ENCODE assay signal across 8 cellular contexts in the genomic region with DNA sequence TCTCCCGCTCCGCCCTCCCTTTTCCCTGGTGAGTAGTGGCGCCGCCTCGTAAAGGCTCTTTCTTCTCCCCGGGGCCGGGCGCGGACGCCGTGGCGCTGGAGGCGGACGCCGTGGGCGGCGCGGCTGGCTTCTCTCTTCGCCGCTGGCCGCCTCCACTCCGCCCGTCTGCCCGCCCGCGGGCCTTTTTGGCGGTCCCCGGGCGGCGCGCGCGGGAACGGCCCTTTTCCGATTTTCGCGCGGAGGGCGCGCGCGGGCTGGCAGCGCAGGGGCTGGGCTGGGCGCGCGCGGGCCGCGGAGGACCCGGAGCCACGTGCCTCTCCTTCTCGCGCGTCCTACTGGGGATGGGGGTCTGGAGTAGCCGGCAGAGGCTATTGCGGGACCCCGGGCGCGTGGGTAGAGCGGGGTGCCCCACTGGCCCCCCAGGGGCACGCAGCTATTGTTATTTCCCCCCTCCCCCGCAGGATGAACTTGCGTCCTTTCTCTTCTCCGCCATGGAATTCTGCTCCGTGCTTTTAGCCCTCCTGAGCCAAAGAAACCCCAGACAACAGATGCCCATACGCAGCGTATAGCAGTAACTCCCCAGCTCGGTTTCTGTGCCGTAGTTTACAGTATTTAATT. TPM values are rescaled to one million over a fixed set of nuclear protein-coding genes. Genes with fewer than 3 reads are reported as not detected.
A peak's percentile ranks its signal among the peaks of the same experiment; 100 is the strongest.
DNase-seq lines count a peak whose midpoint lies in the region; ATAC-seq and TF ChIP-seq lines count a peak whose summit lies in the region.

No MANE protein-coding gene starts in this region.

- no peaks in the 10 kb centered on the region for H3K27me3 Mint-ChIP-seq in activated CD4-positive, alpha-beta T cell treated with anti-CD3 and anti-CD28 coated beads, Interleukin-2, amount 10 ng/mL, durations not matched to agents 24 days and 14 days
- H3K27me3 Mint-ChIP-seq in neural crest cell (ENCODE audit: low read depth) = peaks cover 21% of the 10 kb centered on the region

- H3K4me3 Mint-ChIP-seq in activated CD4-positive, alpha-beta T cell treated with anti-CD3 and anti-CD28 coated beads, Interleukin-2, amount 10 ng/mL, durations not matched to agents 24 days and 14 days = peak overlapping the region; percentile 100
- peak overlapping the region; percentile 95 for H3K4me3 Mint-ChIP-seq in neural crest cell

- no peak for TF ChIP-seq CTCF in neural crest cell (conservative IDR thresholded peaks at IDR 0.05)

- H3K4me1 Mint-ChIP-seq in activated CD4-positive, alpha-beta T cell treated with anti-CD3 and anti-CD28 coated beads, Interleukin-2, amount 10 ng/mL, durations not matched to agents 24 days and 14 days = peaks cover 66% of the 10 kb centered on the region
- peaks cover 40% of the 10 kb centered on the region for H3K4me1 Mint-ChIP-seq in neural crest cell

- TF ChIP-seq POLR2A in erythroblast (IDR thresholded peaks at IDR 0.05; ENCODE audit: low read length) = peak; percentile 88

- peak; percentile 80 for DNase-seq in D341Med (ENCODE audit: low spot score)
- no peak for DNase-seq in activated CD4-positive, alpha-beta T cell treated with anti-CD3 and anti-CD28 coated beads, Interleukin-2, amount 10 ng/mL, durations not matched to agents 24 days and 14 days
- DNase-seq in erythroblast (lab: John Stamatoyannopoulos, UW) = peak; percentile 81 to 89
- DNase-seq in neural crest cell (ENCODE audit: low read depth, low spot score) = peak; percentile 48
- no peak for DNase-seq in SIG-M5 treated with dmso at 0.1 percent for 504 hours (lab: John Stamatoyannopoulos, UW; ENCODE audit: unreplicated experiment)
- no peak for DNase-seq in SK-N-DZ (ENCODE audit: low spot score)

- no peak for TF ChIP-seq RAD21 in Ishikawa (IDR thresholded peaks at IDR 0.05; ENCODE audit: low read depth)

- intact Hi-C loops in activated CD4-positive, alpha-beta T cell treated with anti-CD3 and anti-CD28 coated beads, Interleukin-2, amount 10 ng/mL, durations not matched to agents 24 days and 14 days (cut with micrococcal nuclease) = loop anchor here (2.0 to 5.0 kb wide), 3 partner anchors 47 to 164 kb away; a partner anchor contains a TSS

- peak overlapping the region; percentile 90 for H3K27ac Mint-ChIP-seq in activated CD4-positive, alpha-beta T cell treated with anti-CD3 and anti-CD28 coated beads, Interleukin-2, amount 10 ng/mL, durations not matched to agents 24 days and 14 days
- H3K27ac Mint-ChIP-seq in neural crest cell (ENCODE audit: unreplicated experiment) = peak overlapping the region; percentile 96

- ATAC-seq in GM21423 (IDR thresholded peaks at IDR 0.05; ENCODE audit: unreplicated experiment) = peak; percentile 17

- peaks cover 50% of the 10 kb centered on the region for H3K36me3 Mint-ChIP-seq in activated CD4-positive, alpha-beta T cell treated with anti-CD3 and anti-CD28 coated beads, Interleukin-2, amount 10 ng/mL, durations not matched to agents 24 days and 14 days (ENCODE audit: low read depth)
- peaks cover 19% of the 10 kb centered on the region for H3K36me3 Mint-ChIP-seq in neural crest cell (ENCODE audit: low read depth)

- no peak for TF ChIP-seq EP300 in Ishikawa (IDR thresholded peaks at IDR 0.05; ENCODE audit: borderline replicate concordance)

- no peaks in the 10 kb centered on the region for H3K9me3 Mint-ChIP-seq in activated CD4-positive, alpha-beta T cell treated with anti-CD3 and anti-CD28 coated beads, Interleukin-2, amount 10 ng/mL, durations not matched to agents 24 days and 14 days
- H3K9me3 Mint-ChIP-seq in neural crest cell = no peaks in the 10 kb centered on the region

TF ChIP-seq in Ishikawa, 13 proteins besides CTCF, POLR2A, EP300 and RAD21:
- TF ChIP-seq EGR1 (IDR thresholded peaks at IDR 0.05) (peak; percentile 9; the same call in 1 of the 2 replicates), YY1 (IDR thresholded peaks at IDR 0.05; ENCODE audit: low read depth) (no peak), TAF1 (IDR thresholded peaks at IDR 0.05; ENCODE audit: low read depth) (no peak; the same call in 1 of the 2 replicates), FOXM1 (IDR thresholded peaks at IDR 0.05; ENCODE audit: borderline replicate concordance, low read depth) (no peak), ZBTB7A (IDR thresholded peaks at IDR 0.05; ENCODE audit: low read depth) (no peak)
- TF ChIP-seq, protein P1, sequence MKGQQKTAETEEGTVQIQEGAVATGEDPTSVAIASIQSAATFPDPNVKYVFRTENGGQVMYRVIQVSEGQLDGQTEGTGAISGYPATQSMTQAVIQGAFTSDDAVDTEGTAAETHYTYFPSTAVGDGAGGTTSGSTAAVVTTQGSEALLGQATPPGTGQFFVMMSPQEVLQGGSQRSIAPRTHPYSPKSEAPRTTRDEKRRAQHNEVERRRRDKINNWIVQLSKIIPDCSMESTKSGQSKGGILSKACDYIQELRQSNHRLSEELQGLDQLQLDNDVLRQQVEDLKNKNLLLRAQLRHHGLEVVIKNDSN (IDR thresholded peaks at IDR 0.05) = peak; percentile 54
- TF ChIP-seq, protein P2, sequence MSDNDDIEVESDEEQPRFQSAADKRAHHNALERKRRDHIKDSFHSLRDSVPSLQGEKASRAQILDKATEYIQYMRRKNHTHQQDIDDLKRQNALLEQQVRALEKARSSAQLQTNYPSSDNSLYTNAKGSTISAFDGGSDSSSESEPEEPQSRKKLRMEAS (IDR thresholded peaks at IDR 0.05) = peak; percentile 76; the same call in 1 of the 2 replicates
TF ChIP-seq in Ishikawa: peak in this region for 3.

RNA-seq across cellular contexts. Expression of a gene that starts 0.5 kb away (rescaled TPM):
- 180 and 182 TPM in 2 replicates for total RNA-seq in activated CD4-positive, alpha-beta T cell treated with anti-CD3 and anti-CD28 coated beads, Interleukin-2, amount 10 ng/mL, durations not matched to agents 24 days and 14 days
- total RNA-seq in neural crest cell = 114 and 116 TPM in 2 replicates
- 41.2 and 41.8 TPM in 2 replicates for polyA plus RNA-seq in SK-N-DZ (2014; cell fraction: cytosol; rRNA removed)
- polyA plus RNA-seq in SK-N-DZ (2014; cell fraction: nucleus; rRNA removed) = 80.9 and 121 TPM in 2 replicates

Comparison
In these comparisons a context has a peak if more than half of its experiments do, and no peak if none do; other contexts are left out.
1. DNase-seq: peak in D341Med (single experiment), erythroblast (2 of 2) and neural crest cell (single experiment); none in activated CD4-positive, alpha-beta T cell treated with anti-CD3 and anti-CD28 coated beads, Interleukin-2, amount 10 ng/mL, durations not matched to agents 24 days and 14 days (single experiment), SIG-M5 treated with dmso at 0.1 percent for 504 hours (single experiment) and SK-N-DZ (single experiment).